ENCODE assay signal across 18 cellular contexts in genomic region chr13:46015374-46015773, GRCh38.
A peak's percentile ranks its signal among the peaks of the same experiment; 100 is the strongest.
DNase-seq lines count a peak whose midpoint lies in the region; FAIRE-seq and TF ChIP-seq lines count a peak whose summit lies in the region.
"Had no signal": no experiment of that assay in that cellular context is flagged by ENCODE, and none has a peak within 500 bp of the region (broad histone marks: within the 10 kb centered on the region; RNA-seq: fewer than 3 reads in every experiment).

No MANE protein-coding gene starts in this region.

- FAIRE-seq in D721Med (lab: Jason Lieb, UNC) = peak; percentile 60
- peak; percentile 83 for FAIRE-seq in colon (lab: Jason Lieb, UNC)
- FAIRE-seq: GM19239, H54, HTR-8/SVneo had no signal

- no peaks in the 10 kb centered on the region for H3K27me3 ChIP-seq in HAP-1 (ENCODE audit: low read depth)

- H3K36me3 ChIP-seq in HAP-1 (replicated peaks) = peaks cover 25% of the 10 kb centered on the region

- in situ Hi-C loops in HAP-1 (cut with MboI; ENCODE audit: low sequenced_read_pairs) = no loop called here

- no peaks in the 10 kb centered on the region for H3K4me1 ChIP-seq in HAP-1

- TF ChIP-seq CTCF in AG09309 (IDR thresholded peaks at IDR 0.05; ENCODE audit: control insufficient read depth, insufficient read depth, low read depth, low read length, missing control alignments) (no peak), D721Med (IDR thresholded peaks at IDR 0.05; ENCODE audit: insufficient read depth, missing control alignments) (no peak), GM10266 (IDR thresholded peaks at IDR 0.05; ENCODE audit: control insufficient read depth, insufficient read depth, low read depth, missing control alignments) (no peak)

- peak; percentile 5 for DNase-seq in AG09309 (ENCODE audit: low read depth)
- DNase-seq in D721Med (ENCODE audit: insufficient read length, low spot score) = no peak
- DNase-seq in SIG-M5 (lab: John Stamatoyannopoulos, UW) = peak; percentile 11
- no peak for DNase-seq in kidney tubule cell (ENCODE audit: low spot score)
- DNase-seq in activated naive CD4-positive, alpha-beta T cell (lab: John Stamatoyannopoulos, UW) = no peak
- no peak for DNase-seq in HAP-1 (ENCODE audit: low spot score in 2 of 2)
- DNase-seq in GM10266 (ENCODE audit: extremely low spot score) = no peak
- DNase-seq: DMS 273 treated with DMSO at 0.1 percent for 48 hours, NCI-H1436, NCI-H2029, NCI-H2171 treated with DMSO at 0.1 percent for 48 hours, NCI-H748 treated with DMSO at 0.1 percent for 48 hours, SK-N-SH, T-helper 1 cell had no signal

- no peaks in the 10 kb centered on the region for H3K9me3 ChIP-seq in HAP-1
- H3K9me3 ChIP-seq: SK-N-SH had no signal

- H3K4me3 ChIP-seq in AG09309 (ENCODE audit: control insufficient read depth, low read depth, low read length) = no peak overlapping the region
- no peak overlapping the region for H3K4me3 ChIP-seq in HAP-1

Comparison
In these comparisons a context has a peak if more than half of its experiments do, and no peak if none do; other contexts are left out.
1. DNase-seq: peak in AG09309 (single experiment) and SIG-M5 (single experiment); none in D721Med (single experiment), kidney tubule cell (single experiment), activated naive CD4-positive, alpha-beta T cell (0 of 4), HAP-1 (0 of 2) and GM10266 (single experiment).